ENCODE assay signal across 25 cellular contexts in genomic region chr14:80664576-80664975, GRCh38.
DNase-seq lines count a peak whose midpoint lies in the region; ATAC-seq, FAIRE-seq and TF ChIP-seq lines count a peak whose summit lies in the region.
"Had no signal": no experiment of that assay in that cellular context is flagged by ENCODE, and none has a peak within 500 bp of the region (broad histone marks: within the 10 kb centered on the region; RNA-seq: fewer than 3 reads in every experiment).

No MANE protein-coding gene starts in this region.

- H3K4me1 ChIP-seq in HUES6 (ENCODE audit: control insufficient read depth, insufficient read depth, low read length): peaks cover 12% of the 10 kb centered on the region; the same call in 1 of the 2 replicates
- peaks cover 5% of the 10 kb centered on the region for H3K4me1 ChIP-seq in astrocyte (ENCODE audit: insufficient read depth, low read length)
- no peaks in the 10 kb centered on the region for H3K4me1 ChIP-seq in hepatocyte (ENCODE audit: insufficient read depth)
- H3K4me1 ChIP-seq: adrenal gland, left ventricle myocardium inferior had no signal

- FAIRE-seq in astrocyte (lab: Jason Lieb, UNC) (no peak), RCC 7860 (lab: Jason Lieb, UNC) (no peak)

- H3K27me3 ChIP-seq in HUES6 (ENCODE audit: control insufficient read depth, insufficient read depth, low read length) (no peaks in the 10 kb centered on the region), astrocyte (ENCODE audit: insufficient read depth, low read length) (no peaks in the 10 kb centered on the region), hepatocyte (no peaks in the 10 kb centered on the region)
- H3K27me3 ChIP-seq: adrenal gland had no signal

- H3K9me2 ChIP-seq in hepatocyte (replicated peaks; ENCODE audit: insufficient read depth): no peaks in the 10 kb centered on the region

- H3K79me2 ChIP-seq in astrocyte (ENCODE audit: insufficient read depth, low read length): no peaks in the 10 kb centered on the region
- no peaks in the 10 kb centered on the region for H3K79me2 ChIP-seq in hepatocyte

- H3K27ac ChIP-seq in HUES6 (ENCODE audit: low read depth, low read length) (peak overlapping the region; percentile 1; the same call in 1 of the 2 replicates), astrocyte (ENCODE audit: low read depth, low read length) (no peak overlapping the region), hepatocyte (peak overlapping the region; percentile 7)
- H3K27ac ChIP-seq: adrenal gland, left ventricle myocardium inferior, thoracic aorta had no signal

- no peak overlapping the region for H3K27ac Mint-ChIP-seq in astrocyte (ENCODE audit: unreplicated experiment)
- no peak overlapping the region for H3K27ac Mint-ChIP-seq in type B pancreatic cell
- H3K27ac Mint-ChIP-seq in WTC11: no peak overlapping the region
- H3K27ac Mint-ChIP-seq: activated B cell treated with CpG ODN at 0.5 μM for 24 hours; activated CD4-positive, alpha-beta memory T cell treated with anti-CD3 and anti-CD28 coated beads for 36 hours; CD4-positive, CD25-positive, alpha-beta regulatory T cell; progenitor cell of endocrine pancreas; stimulated activated memory B cell treated with anti-CD40 and anti-IgM and Interleukin-4, amounts not matched to agents 10 μg/mL and 1 μg/mL and 100 μg/mL, for 72 hours; T-helper 2 cell treated with Interferon-gamma antibody and Interleukin-4, amounts not matched to agents 5 μg/mL and 100 μg/mL, for 36 hours had no signal

- H3K9me3 ChIP-seq in HUES6 (ENCODE audit: control insufficient read depth, insufficient read depth, low read depth, low read length): no peaks in the 10 kb centered on the region; the same call in 1 of the 2 replicates
- H3K9me3 ChIP-seq in astrocyte (ENCODE audit: insufficient read depth, low read depth, low read length): no peaks in the 10 kb centered on the region
- H3K9me3 ChIP-seq in hepatocyte (ENCODE audit: low read depth): no peaks in the 10 kb centered on the region
- H3K9me3 ChIP-seq: adrenal gland, mucosa of descending colon, thoracic aorta had no signal

- H3K27me3 Mint-ChIP-seq in astrocyte (ENCODE audit: low read depth, unreplicated experiment): no peaks in the 10 kb centered on the region
- no peaks in the 10 kb centered on the region for H3K27me3 Mint-ChIP-seq in type B pancreatic cell
- H3K27me3 Mint-ChIP-seq in WTC11 (ENCODE audit: low read depth): no peaks in the 10 kb centered on the region
- H3K27me3 Mint-ChIP-seq: activated B cell treated with CpG ODN at 0.5 μM for 24 hours; activated CD4-positive, alpha-beta memory T cell treated with anti-CD3 and anti-CD28 coated beads for 36 hours; CD4-positive, CD25-positive, alpha-beta regulatory T cell; progenitor cell of endocrine pancreas; stimulated activated memory B cell treated with anti-CD40 and anti-IgM and Interleukin-4, amounts not matched to agents 10 μg/mL and 1 μg/mL and 100 μg/mL, for 72 hours had no signal

- no peak for TF ChIP-seq CTCF in astrocyte (IDR thresholded peaks at IDR 0.05; ENCODE audit: insufficient read depth, low read depth, low read length)
- TF ChIP-seq CTCF in hepatocyte (IDR thresholded peaks at IDR 0.05; ENCODE audit: poor library complexity): no peak
- no peak for TF ChIP-seq CTCF in type B pancreatic cell (conservative IDR thresholded peaks at IDR 0.05)
- TF ChIP-seq CTCF in WTC11 (IDR thresholded peaks at IDR 0.05): no peak

- POLR2A ChIA-PET in WTC11 (lab: Charles Lee): no interaction called here

- 36% methylated on average over 2 of the region's 2 CpGs for WGBS in hepatocyte (ENCODE audit: low lambda C conversion rate, missing lambda C conversion rate)

- H3K4me3 Mint-ChIP-seq in astrocyte (ENCODE audit: unreplicated experiment): no peak overlapping the region
- no peak overlapping the region for H3K4me3 Mint-ChIP-seq in type B pancreatic cell
- H3K4me3 Mint-ChIP-seq in WTC11: no peak overlapping the region
- H3K4me3 Mint-ChIP-seq: activated B cell treated with CpG ODN at 0.5 μM for 24 hours; activated CD4-positive, alpha-beta memory T cell treated with anti-CD3 and anti-CD28 coated beads for 36 hours; CD4-positive, CD25-positive, alpha-beta regulatory T cell; neural crest cell; stimulated activated memory B cell treated with anti-CD40 and anti-IgM and Interleukin-4, amounts not matched to agents 10 μg/mL and 1 μg/mL and 100 μg/mL, for 72 hours; T-helper 2 cell treated with Interferon-gamma antibody and Interleukin-4, amounts not matched to agents 5 μg/mL and 100 μg/mL, for 36 hours had no signal

- H2AFZ ChIP-seq in astrocyte (ENCODE audit: low read depth, low read length) (no peak overlapping the region), hepatocyte (no peak overlapping the region)

- H3K9me3 Mint-ChIP-seq in astrocyte (ENCODE audit: unreplicated experiment) (peaks cover 5% of the 10 kb centered on the region), type B pancreatic cell (peaks cover 8% of the 10 kb centered on the region), WTC11 (peaks cover 14% of the 10 kb centered on the region)

- H3K36me3 ChIP-seq in HUES6 (ENCODE audit: control insufficient read depth, insufficient read depth, low read length): no peaks in the 10 kb centered on the region
- H3K36me3 ChIP-seq in astrocyte (ENCODE audit: insufficient read depth, low read length): no peaks in the 10 kb centered on the region
- H3K36me3 ChIP-seq in hepatocyte (replicated peaks; ENCODE audit: insufficient read depth, low read depth): no peaks in the 10 kb centered on the region
- H3K36me3 ChIP-seq: adrenal gland, left ventricle myocardium inferior, thoracic aorta had no signal

- DNase-seq in COLO829 (ENCODE audit: low spot score) (peak; percentile 51), astrocyte (ENCODE audit: low read depth) (peak; percentile 68), hepatocyte (ENCODE audit: low spot score) (peak; percentile 32), type B pancreatic cell (ENCODE audit: extremely low spot score, unreplicated experiment) (no peak), WTC11 (ENCODE audit: low spot score) (no peak), kidney glomerular epithelial cell (lab: John Stamatoyannopoulos, UW) (no peak), RCC 7860 (ENCODE audit: low spot score) (no peak)
- DNase-seq: activated B cell treated with CpG ODN at 0.5 μM for 24 hours; activated CD4-positive, alpha-beta memory T cell treated with anti-CD3 and anti-CD28 coated beads for 36 hours; activated gamma-delta T cell; adrenal gland; central memory CD4-positive, alpha-beta T cell; DMS153; erythroblast; left ventricle myocardium inferior; mucosa of descending colon; NCI-H146; NCI-H2171 treated with DMSO at 0.1 percent for 48 hours had no signal

- H4K20me1 ChIP-seq in astrocyte (ENCODE audit: insufficient read depth, low read length) (no peaks in the 10 kb centered on the region), hepatocyte (ENCODE audit: insufficient read depth, poor library complexity, severe bottlenecking) (no peaks in the 10 kb centered on the region)

- peak overlapping the region; percentile 1 for H3K4me2 ChIP-seq in astrocyte (ENCODE audit: low read length)
- peak overlapping the region; percentile 28 for H3K4me2 ChIP-seq in hepatocyte

- H3K4me3 ChIP-seq in HUES6 (ENCODE audit: low read depth, low read length) (no peak overlapping the region), astrocyte (ENCODE audit: insufficient read depth, low read depth, low read length) (no peak overlapping the region), hepatocyte (no peak overlapping the region)
- H3K4me3 ChIP-seq: adrenal gland, left ventricle myocardium inferior, mucosa of descending colon, thoracic aorta had no signal

- H3K36me3 Mint-ChIP-seq in astrocyte (ENCODE audit: low read depth, unreplicated experiment) (no peaks in the 10 kb centered on the region), type B pancreatic cell (peaks cover 10% of the 10 kb centered on the region), WTC11 (no peaks in the 10 kb centered on the region)

- no peak overlapping the region for H3K9ac ChIP-seq in HUES6 (ENCODE audit: low read length)
- H3K9ac ChIP-seq in astrocyte (ENCODE audit: low read length): no peak overlapping the region

- H3K4me1 Mint-ChIP-seq in astrocyte (ENCODE audit: low read depth, unreplicated experiment): no peaks in the 10 kb centered on the region
- peaks cover 14% of the 10 kb centered on the region for H3K4me1 Mint-ChIP-seq in type B pancreatic cell (ENCODE audit: unreplicated experiment)
- H3K4me1 Mint-ChIP-seq in WTC11: peaks cover 18% of the 10 kb centered on the region
- H3K4me1 Mint-ChIP-seq: activated B cell treated with CpG ODN at 0.5 μM for 24 hours; stimulated activated memory B cell treated with anti-CD40 and anti-IgM and Interleukin-4, amounts not matched to agents 10 μg/mL and 1 μg/mL and 100 μg/mL, for 72 hours had no signal

- no peak for ATAC-seq in WTC11
- ATAC-seq: mucosa of descending colon; stimulated activated memory B cell treated with anti-CD40 and anti-IgM and Interleukin-4, amounts not matched to agents 10 μg/mL and 1 μg/mL and 100 μg/mL, for 72 hours had no signal

- CTCF ChIA-PET in WTC11 (lab: Charles Lee): no interaction called here

TF ChIP-seq in WTC11, 78 proteins besides CTCF, POLR2A, EP300 and RAD21 (continues in another document):
- TF ChIP-seq GRHL2 (CRISPR knock-in tag; IDR thresholded peaks at IDR 0.05; ENCODE audit: insufficient replicate concordance, severe bottlenecking): no peak
- TF ChIP-seq ATF2 (CRISPR knock-in tag; IDR thresholded peaks at IDR 0.05; ENCODE audit: borderline replicate concordance, low read depth): no peak
- no peak for TF ChIP-seq ZMAT4 (CRISPR knock-in tag; IDR thresholded peaks at IDR 0.05)
- no peak for TF ChIP-seq ZNF138 (CRISPR knock-in tag; conservative IDR thresholded peaks at IDR 0.05)
- TF ChIP-seq ZNF121 (CRISPR knock-in tag; IDR thresholded peaks at IDR 0.05): no peak
- no peak for TF ChIP-seq KAT7 (CRISPR knock-in tag; IDR thresholded peaks at IDR 0.05; ENCODE audit: borderline replicate concordance)
- no peak for TF ChIP-seq TCF7 (CRISPR knock-in tag; IDR thresholded peaks at IDR 0.05; ENCODE audit: low read depth)
- TF ChIP-seq ZNF396 (CRISPR knock-in tag; IDR thresholded peaks at IDR 0.05; ENCODE audit: borderline replicate concordance): no peak

Comparison
In these comparisons a context has a peak if more than half of its experiments do, and no peak if none do; other contexts are left out.
1. DNase-seq: peak in COLO829 (single experiment), astrocyte (single experiment) and hepatocyte (single experiment); none in type B pancreatic cell (single experiment), WTC11 (single experiment), kidney glomerular epithelial cell (single experiment) and RCC 7860 (single experiment).